In the genomic region with DNA sequence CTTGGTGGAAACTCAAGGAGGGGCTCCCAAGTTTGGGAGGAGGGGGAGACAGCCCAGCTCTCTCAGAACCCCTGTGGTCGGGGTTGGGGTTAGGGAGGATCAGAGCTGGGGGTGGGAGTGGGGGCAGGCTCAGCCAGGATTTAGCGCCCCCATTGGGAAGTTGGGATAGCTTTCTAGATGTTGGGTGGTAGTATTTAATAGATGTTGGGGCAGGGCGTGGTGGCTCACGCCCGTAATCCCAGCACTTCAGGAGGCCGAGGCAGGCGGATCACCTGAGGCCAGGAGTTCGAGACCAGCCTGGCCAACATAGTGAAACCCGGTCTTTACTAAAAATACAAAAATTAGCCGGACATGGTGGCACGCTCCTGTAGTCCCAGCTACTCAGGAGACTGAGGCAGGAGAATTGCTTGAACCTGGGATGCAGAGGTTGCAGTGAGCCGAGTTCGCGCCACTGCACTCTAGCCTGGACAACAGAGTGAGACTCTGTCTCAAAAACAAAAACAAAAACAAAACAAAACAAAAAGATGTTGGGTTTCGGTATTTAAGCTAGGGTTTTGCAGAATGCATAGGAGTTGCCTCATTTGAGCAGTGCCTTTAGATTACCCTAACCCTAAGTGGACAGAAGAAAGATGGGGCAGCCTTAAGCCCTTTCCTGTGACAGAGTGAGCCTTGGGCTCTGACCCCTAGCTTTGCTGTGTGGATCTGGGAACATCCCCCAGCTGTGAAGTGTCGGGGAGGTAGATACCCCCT, we compare ENCODE assay signal across 8 cellular contexts. TPM values are rescaled to one million over a fixed set of nuclear protein-coding genes. Genes with fewer than 3 reads are reported as not detected.
A peak's percentile ranks its signal among the peaks of the same experiment; 100 is the strongest.
DNase-seq lines count a peak whose midpoint lies in the region; ATAC-seq, FAIRE-seq and TF ChIP-seq lines count a peak whose summit lies in the region.
"Not testable (repeated sequence)": the region's sequence is repeated elsewhere in the genome, so short reads cannot be mapped to it uniquely, and the experiment has no call there.

No MANE protein-coding gene starts in this region.

- not testable (repeated sequence) for ATAC-seq in CD4-positive, alpha-beta T cell (ENCODE audit: poor library complexity); thoracic aorta (ENCODE audit: insufficient number of reproducible peaks, low FRiP score, low read depth)

- intact Hi-C loops in CD4-positive, alpha-beta T cell (cut with DNase I, micrococcal nuclease) = loop anchor here (1.0 to 10.0 kb wide), 3 partner anchors 10 to 62 kb away; partner anchors contain the start of gene TLE6 (in 1 of the 2)
- intact Hi-C loops in kidney (cut with DNase I) = not testable (repeated sequence)

- peaks cover 41% of the 10 kb centered on the region for H3K4me1 Mint-ChIP-seq in CD4-positive, alpha-beta T cell (ENCODE audit: low read depth)
- H3K4me1 Mint-ChIP-seq in IgD-negative memory B cell = not testable (repeated sequence)
- H3K4me1 Mint-ChIP-seq in activated naive CD8-positive, alpha-beta T cell (ENCODE audit: low read depth) = peaks cover 23% of the 10 kb centered on the region

- H4K91ac ChIP-seq in H1 (replicated peaks; ENCODE audit: insufficient read length, low read length) = peak overlapping the region; percentile 69
- not testable (repeated sequence) for H4K91ac ChIP-seq in neuronal stem cell (ENCODE audit: low read depth, low read length, poor library complexity)

- H3K56ac ChIP-seq in H1 (replicated peaks; ENCODE audit: insufficient read length, low read depth, low read length) = not testable (repeated sequence)

- H2AK5ac ChIP-seq in H1 (ENCODE audit: low read depth, low read length); neuronal stem cell (ENCODE audit: low read depth, low read length): not testable (repeated sequence)

- H3K14ac ChIP-seq in H1 (ENCODE audit: insufficient read length); neuronal stem cell (ENCODE audit: low read length): not testable (repeated sequence)

- not testable (repeated sequence) for H3K9ac ChIP-seq in H1 (replicated peaks in 1 of 4; ENCODE audit: extremely low read depth in 1 of 4, low read depth in 3 of 4, low read length in 3 of 4); neuronal stem cell (ENCODE audit: low read depth, low read length, poor library complexity)
- H3K9ac ChIP-seq in kidney (ENCODE audit: low read length in 2 of 2) = peak overlapping the region in 1 of 2 donors; percentile 55

- H3K36me3 ChIP-seq in H1 (ENCODE audit: control insufficient read depth in 2 of 4, insufficient read depth in 4 of 4, low read length in 3 of 4); kidney (ENCODE audit: control insufficient read depth in 1 of 2, insufficient read depth in 2 of 2, low read length in 2 of 2); neuronal stem cell (replicated peaks in 1 of 2; ENCODE audit: control insufficient read depth in 2 of 2, insufficient read depth in 2 of 2, low read length in 2 of 2); thoracic aorta: not testable (repeated sequence)

- H2BK20ac ChIP-seq in H1 (ENCODE audit: low read length) = peak overlapping the region; percentile 13; the same call in 1 of the 2 replicates

- H2AFZ ChIP-seq in H1 (ENCODE audit: low read length); neuronal stem cell (ENCODE audit: low read length): not testable (repeated sequence)

- 0 out of 2 replicates have a peak overlapping the region, but pooled peaks have one; percentile 90 for H3K18ac ChIP-seq in H1 (ENCODE audit: extremely low read depth, low read length)
- H3K18ac ChIP-seq in neuronal stem cell (ENCODE audit: low read length) = peak overlapping the region; percentile 20

- CTCF ChIA-PET in CD4-positive, alpha-beta T cell (lab: Charles Lee) = interaction anchor here (1.4 to 2.6 kb wide), 6 partner anchors 9 to 86 kb away, joined by 3 to 14 read pairs (median 7); no protein-coding TSS in a partner anchor
- CTCF ChIA-PET in H1 (lab: Charles Lee; ENCODE audit: partially characterized antibody) = interaction anchor here (0.6 to 6.3 kb wide), 25 partner anchors 9 to 443 kb away, joined by 3 to 36 read pairs (median 5); partner anchors contain the start of gene TLE6

- peak overlapping the region; percentile 51 for H4K5ac ChIP-seq in H1 (ENCODE audit: insufficient read length, low read depth, low read length)

- not testable (repeated sequence) for H3K9me3 Mint-ChIP-seq in CD4-positive, alpha-beta T cell; IgD-negative memory B cell; activated naive CD8-positive, alpha-beta T cell (ENCODE audit: low read depth)

- H3K27me3 ChIP-seq in CD4-positive, alpha-beta T cell (ENCODE audit: control insufficient read depth, insufficient read depth, low read length); thoracic aorta (replicated peaks; ENCODE audit: insufficient read depth): not testable (repeated sequence)
- H3K27me3 ChIP-seq in H1 (replicated peaks in 1 of 4; ENCODE audit: control insufficient read depth in 3 of 4, extremely low read depth in 1 of 4, insufficient read depth in 3 of 4, low read length in 3 of 4) (peaks cover 3 to 25% (median 15%) of the 10 kb centered on the region in 4 experiments; a peak in 5 of 7 replicates), neuronal stem cell (ENCODE audit: control insufficient read depth in 3 of 3, insufficient read depth in 3 of 3, low read depth in 1 of 3, low read length in 3 of 3) (peaks cover 2 to 44% (median 43%) of the 10 kb centered on the region in 3 experiments)

- POLR2A ChIA-PET in CD4-positive, alpha-beta T cell (lab: Charles Lee) = interaction anchor here (1.4 to 6.9 kb wide), 8 partner anchors 8 to 561 kb away, joined by 3 to 225 read pairs (median 10); partner anchors contain the start of genes GADD45B, TLE5 and TLE6
- POLR2A ChIA-PET in H1 (lab: Charles Lee; ENCODE audit: partially characterized antibody) = interaction anchor here (0.6 to 4.0 kb wide), 18 partner anchors 7 to 535 kb away, joined by 3 to 56 read pairs (median 4); partner anchors contain the start of genes TLE5 and TLE6

- not testable (repeated sequence) for H3K27me3 Mint-ChIP-seq in CD4-positive, alpha-beta T cell; activated naive CD8-positive, alpha-beta T cell
- peaks cover 25% of the 10 kb centered on the region for H3K27me3 Mint-ChIP-seq in IgD-negative memory B cell

- 62% methylated on average over 11 of the region's 16 CpGs; no CpG with 5 or more reads in 1 of the 2 experiments for WGBS in H1 (ENCODE audit: extremely low coverage in 1 of 2, insufficient coverage in 1 of 2, insufficient read length in 1 of 2, insufficient replicate concordance in 2 of 2, low coverage in 1 of 2, low lambda C conversion rate in 2 of 2, missing lambda C conversion rate in 1 of 2), 2 experiments
- WGBS in neuronal stem cell (ENCODE audit: extremely low coverage in 2 of 2, insufficient read length in 2 of 2, insufficient replicate concordance in 1 of 2), 2 donors = no CpG with 5 or more reads among the region's 16 CpGs

- TF ChIP-seq RAD21 in H1 (IDR thresholded peaks at IDR 0.05 in 1 of 2, conservative IDR thresholded peaks at IDR 0.05 in 1 of 2; ENCODE audit: low read depth in 2 of 2, low read length in 2 of 2) = peak in 1 of 2 experiments; percentile 11; a peak in 2 of 4 replicates

- peak overlapping the region; percentile 60 for H3K27ac ChIP-seq in CD4-positive, alpha-beta T cell (ENCODE audit: low read depth, low read length)
- H3K27ac ChIP-seq in H1 (ENCODE audit: low read depth, low read length) (peak overlapping the region; percentile 33; the same call in 1 of the 2 replicates), kidney (ENCODE audit: low read depth in 2 of 2, low read length in 2 of 2) (peak overlapping the region; percentile 89 to 97), neuronal stem cell (replicated peaks; ENCODE audit: low read length) (peak overlapping the region; percentile 44), thoracic aorta (peak overlapping the region; percentile 90 to 92)

- H4K8ac ChIP-seq in H1 (ENCODE audit: extremely low read depth, insufficient read depth, low read length); neuronal stem cell (ENCODE audit: low read depth, low read length): not testable (repeated sequence)

- peaks cover 22% of the 10 kb centered on the region for H3K23me2 ChIP-seq in H1 (ENCODE audit: low read depth, low read length)

- peak overlapping the region; percentile 89 for H3K4me3 Mint-ChIP-seq in CD4-positive, alpha-beta T cell
- H3K4me3 Mint-ChIP-seq in IgD-negative memory B cell = peak overlapping the region; percentile 83 to 98 (median 91)
- peak overlapping the region; percentile 91 for H3K4me3 Mint-ChIP-seq in activated naive CD8-positive, alpha-beta T cell

- H3K4me1 ChIP-seq in H1 (replicated peaks in 1 of 4; ENCODE audit: control insufficient read depth in 3 of 4, insufficient read depth in 4 of 4, low read length in 3 of 4) (peaks cover 0 to 18% (median 15%) of the 10 kb centered on the region in 4 experiments; a peak in 6 of 7 replicates), kidney (ENCODE audit: control insufficient read depth in 1 of 2, insufficient read depth in 1 of 2, low read depth in 1 of 2, low read length in 2 of 2) (peaks cover 8 to 12% of the 10 kb centered on the region in 2 donors), neuronal stem cell (ENCODE audit: control insufficient read depth in 2 of 2, insufficient read depth in 1 of 2, low read depth in 1 of 2, low read length in 2 of 2) (peaks cover 20 to 25% of the 10 kb centered on the region in 2 donors), thoracic aorta (ENCODE audit: control insufficient read depth in 1 of 2, low read depth in 2 of 2) (peaks cover 9 to 18% of the 10 kb centered on the region in 2 donors)

- in situ Hi-C loops in SK-MEL-5 (cut with HindIII; ENCODE audit: low pct_unique_long_range_greater_than_20kb, low sequenced_read_pairs) = not testable (repeated sequence)

- H3K27ac Mint-ChIP-seq in CD4-positive, alpha-beta T cell = peak overlapping the region; percentile 92
- H3K27ac Mint-ChIP-seq in IgD-negative memory B cell = peak overlapping the region; percentile 76 to 95 (median 95)
- not testable (repeated sequence) for H3K27ac Mint-ChIP-seq in activated naive CD8-positive, alpha-beta T cell

- not testable (repeated sequence) for TF ChIP-seq POLR2A in H1 (IDR thresholded peaks at IDR 0.05; ENCODE audit: control extremely low read depth in 1 of 2, low read depth in 2 of 2, low read length in 2 of 2)

- H2BK12ac ChIP-seq in H1 (ENCODE audit: low read depth, low read length) = peak overlapping the region; percentile 75; the same call in 1 of the 2 replicates
- H2BK12ac ChIP-seq in neuronal stem cell (ENCODE audit: low read length) = not testable (repeated sequence)

- not testable (repeated sequence) for DNase-seq in CD4-positive, alpha-beta T cell; kidney; neuronal stem cell (ENCODE audit: low spot score); thoracic aorta (ENCODE audit: low spot score)
- DNase-seq in SK-MEL-5 (ENCODE audit: low read depth, low spot score) (peak; percentile 16), H1 (ENCODE audit: low read depth in 1 of 2, low spot score in 2 of 2) (peak in 1 of 2 experiments; percentile 66)

- H2BK120ac ChIP-seq in H1 (replicated peaks; ENCODE audit: low read depth, low read length); neuronal stem cell (ENCODE audit: low read depth, low read length): not testable (repeated sequence)

- H2BK5ac ChIP-seq in H1 (ENCODE audit: low read depth, low read length) = peak overlapping the region; percentile 90; the same call in 1 of the 2 replicates
- H2BK5ac ChIP-seq in neuronal stem cell (ENCODE audit: low read length) = not testable (repeated sequence)

- H3K4me2 ChIP-seq in H1 (ENCODE audit: insufficient read depth in 1 of 2, low read depth in 2 of 2, low read length in 2 of 2) (peak overlapping the region; percentile 71 to 90), neuronal stem cell (ENCODE audit: insufficient read depth, low read length, poor library complexity, severe bottlenecking) (peak overlapping the region; percentile 19)

- 0 out of 2 replicates have a peak overlapping the region, but pooled peaks have one; percentile 81 for H2BK15ac ChIP-seq in H1 (ENCODE audit: low read length)
- not testable (repeated sequence) for H2BK15ac ChIP-seq in neuronal stem cell (ENCODE audit: low read length)

- H4K20me1 ChIP-seq in H1 (replicated peaks in 1 of 2; ENCODE audit: control insufficient read depth in 1 of 2, insufficient read depth in 2 of 2, low read length in 2 of 2) = not testable (repeated sequence)

- TF ChIP-seq EP300 in H1 (IDR thresholded peaks at IDR 0.05; ENCODE audit: borderline replicate concordance in 1 of 2, low read depth in 2 of 2, low read length in 2 of 2) = not testable (repeated sequence)

- H3K9me3 ChIP-seq in CD4-positive, alpha-beta T cell (ENCODE audit: control insufficient read depth, low read length); H1 (ENCODE audit: insufficient read depth in 2 of 2, low read depth in 1 of 2, low read length in 1 of 2); kidney (ENCODE audit: control insufficient read depth in 1 of 2, low read length in 2 of 2); neuronal stem cell (replicated peaks in 1 of 2; ENCODE audit: control insufficient read depth in 2 of 2, insufficient read depth in 1 of 2, low read depth in 1 of 2, low read length in 2 of 2); thoracic aorta: not testable (repeated sequence)

- H3K79me2 ChIP-seq in H1 (ENCODE audit: control insufficient read depth in 1 of 2, insufficient read depth in 2 of 2, low read length in 2 of 2) = not testable (repeated sequence)

- H3K36me3 Mint-ChIP-seq in CD4-positive, alpha-beta T cell (ENCODE audit: low read depth); IgD-negative memory B cell; activated naive CD8-positive, alpha-beta T cell: not testable (repeated sequence)

- TF ChIP-seq CTCF in CD4-positive, alpha-beta T cell (IDR thresholded peaks at IDR 0.05); kidney (IDR thresholded peaks at IDR 0.05; ENCODE audit: borderline replicate concordance, extremely low read depth, insufficient read depth); thoracic aorta (IDR thresholded peaks at IDR 0.05): not testable (repeated sequence)
- TF ChIP-seq CTCF in H1 (IDR thresholded peaks at IDR 0.05; ENCODE audit: control extremely low read depth in 1 of 3, insufficient read depth in 1 of 3, low read depth in 1 of 3, low read length in 3 of 3) = peak; percentile 5 to 34 (median 22); a peak in 3 of 4 replicates

- not testable (repeated sequence) for FAIRE-seq in H1 (lab: Jason Lieb, UNC); kidney (lab: Jason Lieb, UNC)

- H3K4me3 ChIP-seq in H1 (ENCODE audit: extremely low read depth in 1 of 4, insufficient read depth in 2 of 4, low read depth in 3 of 4, low read length in 4 of 4) (peak overlapping the region; percentile 28 to 73 (median 44); a peak in 6 of 8 replicates), kidney (ENCODE audit: low read length in 2 of 2) (peak overlapping the region in 1 of 2 donors; percentile 78), neuronal stem cell (ENCODE audit: low read length in 2 of 2) (peak overlapping the region; percentile 18 to 25), thoracic aorta (peak overlapping the region; percentile 81)

- not testable (repeated sequence) for H3K4ac ChIP-seq in H1 (replicated peaks; ENCODE audit: insufficient read length, low read depth, low read length); neuronal stem cell (ENCODE audit: low read length)

- not testable (repeated sequence) for H3K79me1 ChIP-seq in H1 (ENCODE audit: low read depth, low read length); neuronal stem cell (ENCODE audit: low read depth, low read length)

- H3K23ac ChIP-seq in H1 (ENCODE audit: insufficient read length); neuronal stem cell (ENCODE audit: low read depth, low read length, poor library complexity): not testable (repeated sequence)

RNA-seq across cellular contexts. Expression of gene TLE2, which starts 7.9 kb away (rescaled TPM):
- total RNA-seq in CD4-positive, alpha-beta T cell = 10 to 100 TPM; 23.9 to 25.0 TPM
- 0.56 TPM for polyA plus RNA-seq in IgD-negative memory B cell
- total RNA-seq in SK-MEL-5 (2014; rRNA removed; shearing (Covaris generic)) = 2.2 and 6.1 TPM in 2 replicates
- 5.1 and 6.5 TPM in 2 replicates for polyA plus RNA-seq in SK-MEL-5 (2015; cell fraction: cytosol; rRNA removed)
- 16.0 and 24.1 TPM in 2 replicates for polyA plus RNA-seq in SK-MEL-5 (2015; cell fraction: nucleus; rRNA removed)
- total RNA-seq in H1 (2021; fragmentation: NEBNext Ultra II Directional; extraction: Animal tissue kit (Norgen Biotek cat#: 25700)) = 11.5 and 12.5 TPM in 2 replicates
- polyA plus RNA-seq in H1 (2011; rRNA removed) = 8.0 and 12.7 TPM in 2 replicates
- 8.4 TPM for polyA plus RNA-seq in H1 (2011; cell fraction: cytosol; rRNA removed)
- polyA plus RNA-seq in H1 (2011; cell fraction: nucleus; rRNA removed) = 24.8 TPM
- 7.6 to 12.3 TPM (median 10.7 TPM) in 4 replicates for polyA plus RNA-seq in H1 (2012, experiment 1 of 2)
- 8.3 TPM for polyA plus RNA-seq in H1 (2012, experiment 2 of 2)
- polyA plus RNA-seq in H1 (2013, experiment 1 of 2) = 19.4 TPM
- polyA plus RNA-seq in H1 (2013, experiment 2 of 2) = 19.1 TPM
- polyA minus RNA-seq in H1 (2011; rRNA and poly(A)+ RNA removed) = 2.6 and 3.4 TPM in 2 replicates
- polyA minus RNA-seq in H1 (2011; cell fraction: cytosol; rRNA and poly(A)+ RNA removed) = 6.7 TPM
- 6.8 TPM for polyA minus RNA-seq in H1 (2011; cell fraction: nucleus; rRNA and poly(A)+ RNA removed)
- 76.6 TPM for total RNA-seq in kidney
- polyA plus RNA-seq in kidney (ENCODE audit: insufficient read depth, low read depth, low replicate concordance) = 28.2 TPM
- 0.36 TPM for polyA plus RNA-seq in neuronal stem cell (2013, experiment 1 of 2)
- 0.21 TPM for polyA plus RNA-seq in neuronal stem cell (2013, experiment 2 of 2)
- total RNA-seq in thoracic aorta = 100 to 1,000 TPM in 1 of 2 donors, 10 to 100 TPM in 1; 46.7 to 154 TPM

RNA-seq across cellular contexts. Expression of gene TLE5, which starts 25.3 kb away (rescaled TPM):
- 100 to 1,000 TPM; 722 to 793 TPM for total RNA-seq in CD4-positive, alpha-beta T cell
- polyA plus RNA-seq in IgD-negative memory B cell (443 TPM), H1 (2011; rRNA removed) (285 and 392 TPM in 2 replicates), kidney (ENCODE audit: insufficient read depth, low read depth, low replicate concordance) (580 TPM)
- 169 and 172 TPM in 2 replicates for total RNA-seq in SK-MEL-5 (2014; rRNA removed; shearing (Covaris generic))
- 299 and 316 TPM in 2 replicates for polyA plus RNA-seq in SK-MEL-5 (2015; cell fraction: cytosol; rRNA removed)
- polyA plus RNA-seq in SK-MEL-5 (2015; cell fraction: nucleus; rRNA removed) = 154 and 189 TPM in 2 replicates
- 187 and 197 TPM in 2 replicates for total RNA-seq in H1 (2021; fragmentation: NEBNext Ultra II Directional; extraction: Animal tissue kit (Norgen Biotek cat#: 25700))
- polyA plus RNA-seq in H1 (2011; cell fraction: cytosol; rRNA removed) = 228 TPM
- polyA plus RNA-seq in H1 (2011; cell fraction: nucleus; rRNA removed) = 492 TPM
- polyA plus RNA-seq in H1 (2012, experiment 1 of 2) = 186 to 340 TPM (median 248 TPM) in 4 replicates
- 326 TPM for polyA plus RNA-seq in H1 (2012, experiment 2 of 2)
- 164 TPM for polyA plus RNA-seq in H1 (2013, experiment 1 of 2)
- polyA plus RNA-seq in H1 (2013, experiment 2 of 2) = 162 TPM
- 155 and 179 TPM in 2 replicates for polyA minus RNA-seq in H1 (2011; rRNA and poly(A)+ RNA removed)
- polyA minus RNA-seq in H1 (2011; cell fraction: cytosol; rRNA and poly(A)+ RNA removed) = 203 TPM
- 91.6 TPM for polyA minus RNA-seq in H1 (2011; cell fraction: nucleus; rRNA and poly(A)+ RNA removed)
- total RNA-seq in kidney (526 TPM), thoracic aorta (100 to 1,000 TPM; 346 to 448 TPM)
- 162 TPM for polyA plus RNA-seq in neuronal stem cell (2013, experiment 1 of 2)
- 164 TPM for polyA plus RNA-seq in neuronal stem cell (2013, experiment 2 of 2)

RNA-seq across cellular contexts. Expression of gene GNA11, which starts 57.2 kb away (rescaled TPM):
- total RNA-seq in CD4-positive, alpha-beta T cell = 1 to 10 TPM; 2.6 to 3.4 TPM
- 0.30 TPM for polyA plus RNA-seq in IgD-negative memory B cell
- 22.0 and 22.7 TPM in 2 replicates for total RNA-seq in SK-MEL-5 (2014; rRNA removed; shearing (Covaris generic))
- polyA plus RNA-seq in SK-MEL-5 (2015; cell fraction: cytosol; rRNA removed) = 38.9 and 46.4 TPM in 2 replicates
- 13.0 and 22.0 TPM in 2 replicates for polyA plus RNA-seq in SK-MEL-5 (2015; cell fraction: nucleus; rRNA removed)
- 19.9 and 21.1 TPM in 2 replicates for total RNA-seq in H1 (2021; fragmentation: NEBNext Ultra II Directional; extraction: Animal tissue kit (Norgen Biotek cat#: 25700))
- polyA plus RNA-seq in H1 (2011; rRNA removed) = 6.2 and 13.6 TPM in 2 replicates
- polyA plus RNA-seq in H1 (2011; cell fraction: cytosol; rRNA removed) = 10.8 TPM
- polyA plus RNA-seq in H1 (2011; cell fraction: nucleus; rRNA removed) = 19.0 TPM
- 13.5 to 20.6 TPM (median 17.0 TPM) in 4 replicates for polyA plus RNA-seq in H1 (2012, experiment 1 of 2)
- polyA plus RNA-seq in H1 (2012, experiment 2 of 2) = 13.5 TPM
- 18.3 TPM for polyA plus RNA-seq in H1 (2013, experiment 1 of 2)
- 17.5 TPM for polyA plus RNA-seq in H1 (2013, experiment 2 of 2)
- polyA minus RNA-seq in H1 (2011; rRNA and poly(A)+ RNA removed) = 4.9 and 7.8 TPM in 2 replicates
- 10.4 TPM for polyA minus RNA-seq in H1 (2011; cell fraction: cytosol; rRNA and poly(A)+ RNA removed)
- polyA minus RNA-seq in H1 (2011; cell fraction: nucleus; rRNA and poly(A)+ RNA removed) = 6.6 TPM
- total RNA-seq in kidney = 69.4 TPM
- polyA plus RNA-seq in kidney (ENCODE audit: insufficient read depth, low read depth, low replicate concordance) = 43.9 TPM
- 19.2 TPM for polyA plus RNA-seq in neuronal stem cell (2013, experiment 1 of 2)
- polyA plus RNA-seq in neuronal stem cell (2013, experiment 2 of 2) = 20.0 TPM
- total RNA-seq in thoracic aorta = 100 to 1,000 TPM in 1 of 2 donors, 10 to 100 TPM in 1; 68.3 to 143 TPM

RNA-seq across cellular contexts. Expression of gene TLE6, which starts 59.6 kb away (rescaled TPM):
- not detected for total RNA-seq in CD4-positive, alpha-beta T cell
- 0.16 TPM for polyA plus RNA-seq in IgD-negative memory B cell
- total RNA-seq in SK-MEL-5 (2014; rRNA removed; shearing (Covaris generic)) = 3.2 and 4.3 TPM in 2 replicates
- polyA plus RNA-seq in SK-MEL-5 (2015; cell fraction: cytosol; rRNA removed) = 0.90 and 3.2 TPM in 2 replicates
- 15.7 and 17.3 TPM in 2 replicates for polyA plus RNA-seq in SK-MEL-5 (2015; cell fraction: nucleus; rRNA removed)
- 1.8 and 2.5 TPM in 2 replicates for total RNA-seq in H1 (2021; fragmentation: NEBNext Ultra II Directional; extraction: Animal tissue kit (Norgen Biotek cat#: 25700))
- polyA plus RNA-seq in H1 (2011; rRNA removed) = 2.9 and 3.4 TPM in 2 replicates
- 4.1 TPM for polyA plus RNA-seq in H1 (2011; cell fraction: cytosol; rRNA removed)
- polyA plus RNA-seq in H1 (2011; cell fraction: nucleus; rRNA removed) = 8.6 TPM
- polyA plus RNA-seq in H1 (2012, experiment 1 of 2) = 1.5 to 2.8 TPM (median 2.3 TPM) in 4 replicates
- polyA plus RNA-seq in H1 (2012, experiment 2 of 2) = 1.7 TPM
- 2.5 TPM for polyA plus RNA-seq in H1 (2013, experiment 1 of 2)
- polyA plus RNA-seq in H1 (2013, experiment 2 of 2) = 2.4 TPM
- polyA minus RNA-seq in H1 (2011; rRNA and poly(A)+ RNA removed) = 1.3 and 1.5 TPM in 2 replicates
- 2.2 TPM for polyA minus RNA-seq in H1 (2011; cell fraction: cytosol; rRNA and poly(A)+ RNA removed)
- polyA minus RNA-seq in H1 (2011; cell fraction: nucleus; rRNA and poly(A)+ RNA removed) = 2.4 TPM
- total RNA-seq in kidney = 3.7 TPM
- polyA plus RNA-seq in kidney (ENCODE audit: insufficient read depth, low read depth, low replicate concordance) = 5.2 TPM
- polyA plus RNA-seq in neuronal stem cell (2013, experiment 1 of 2) = 0.88 TPM
- 0.75 TPM for polyA plus RNA-seq in neuronal stem cell (2013, experiment 2 of 2)
- total RNA-seq in thoracic aorta = 1 to 10 TPM; 5.3 to 7.8 TPM

Comparison
In these comparisons a context has a peak if more than half of its experiments do, and no peak if none do; other contexts are left out.
1. H3K27ac ChIP-seq: peak in every context shown above with its lines; median percentile 93 in kidney; 91 in thoracic aorta; 60 in CD4-positive, alpha-beta T cell; 44 in neuronal stem cell; 33 in H1.